In the genomic region with DNA sequence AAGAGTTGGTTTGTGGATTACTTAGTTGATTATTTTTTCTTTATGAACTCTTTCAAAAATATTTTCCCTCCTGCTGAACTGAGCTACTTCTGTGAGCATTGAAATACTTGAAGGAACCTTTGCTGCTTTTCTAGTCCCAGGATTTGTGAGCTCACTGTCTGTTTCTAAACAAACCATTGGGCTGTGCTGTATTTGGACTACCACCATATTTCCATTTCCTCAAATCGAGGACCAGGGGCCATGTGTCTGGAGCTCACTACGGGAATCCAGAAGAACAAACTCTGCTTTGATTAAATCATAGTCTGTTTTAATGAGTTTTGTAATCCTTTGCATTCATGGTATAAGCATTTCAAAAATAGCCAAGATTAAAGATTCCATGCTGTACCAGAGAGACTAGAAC, we compare ENCODE assay signal across 8 cellular contexts. TPM values are rescaled to one million over a fixed set of nuclear protein-coding genes. Genes with fewer than 3 reads are reported as not detected.
DNase-seq lines count a peak whose midpoint lies in the region; ATAC-seq and TF ChIP-seq lines count a peak whose summit lies in the region.

No MANE protein-coding gene starts in this region.

- peak overlapping the region; percentile 98 for H3K4me3 Mint-ChIP-seq in GM23338

- in situ Hi-C loops in gastrocnemius medialis (cut with MboI; ENCODE audit: low sequenced_read_pairs in 4 of 4) = no loop called here

- peak overlapping the region; percentile 96 for H3K4me2 ChIP-seq in GM23338

- ATAC-seq in GM23338 (no peak), gastrocnemius medialis (no peak), GM21526 (IDR thresholded peaks at IDR 0.05; ENCODE audit: low FRiP score, unreplicated experiment) (no peak)

- TF ChIP-seq POLR2A in esophagus squamous epithelium (IDR thresholded peaks at IDR 0.05) (no peak), gastrocnemius medialis (IDR thresholded peaks at IDR 0.05) (no peak)

- no peaks in the 10 kb centered on the region for H3K9me3 ChIP-seq in SJSA1 (replicated peaks)
- no peaks in the 10 kb centered on the region for H3K9me3 ChIP-seq in esophagus squamous epithelium
- H3K9me3 ChIP-seq in gastrocnemius medialis = no peaks in the 10 kb centered on the region

- peaks cover 15% of the 10 kb centered on the region for H3K27me3 Mint-ChIP-seq in GM23338 (ENCODE audit: insufficient read depth, low read depth, poor library complexity)

- H2AFZ ChIP-seq in GM23338 = no peak overlapping the region

- H3K27me3 ChIP-seq in GM23338 (ENCODE audit: insufficient read depth) = no peaks in the 10 kb centered on the region
- no peaks in the 10 kb centered on the region for H3K27me3 ChIP-seq in SJSA1 (replicated peaks)
- H3K27me3 ChIP-seq in esophagus squamous epithelium = peaks cover 0 to 4% (median 0%) of the 10 kb centered on the region in 4 donors
- no peaks in the 10 kb centered on the region for H3K27me3 ChIP-seq in gastrocnemius medialis

- H3K27ac ChIP-seq in GM23338 (ENCODE audit: low read depth) (no peak overlapping the region), SJSA1 (no peak overlapping the region), esophagus squamous epithelium (peak overlapping the region in 3 of 4 donors; percentile 28 to 94 (median 86)), gastrocnemius medialis (peak overlapping the region; percentile 87 to 99 (median 92))

- no peak for DNase-seq in GM23338 (ENCODE audit: low spot score)
- DNase-seq in SJSA1 (ENCODE audit: low read depth in 1 of 2, low spot score in 2 of 2) = no peak
- DNase-seq in esophagus squamous epithelium (lab: John Stamatoyannopoulos, UW) = no peak
- DNase-seq in gastrocnemius medialis = no peak
- DNase-seq in GM20000 (ENCODE audit: low spot score) = no peak
- DNase-seq in activated gamma-delta T cell treated with Interleukin-2 at 50 U/mL for 16 hours = no peak
- DNase-seq in NCI-H2227 (lab: John Stamatoyannopoulos, UW; ENCODE audit: unreplicated experiment) = no peak

- H3K9me3 Mint-ChIP-seq in GM23338 = no peaks in the 10 kb centered on the region

- H3K4me1 ChIP-seq in GM23338 (ENCODE audit: insufficient read depth) = peaks cover 11% of the 10 kb centered on the region; the same call in 1 of the 2 replicates
- H3K4me1 ChIP-seq in SJSA1 (replicated peaks) = peaks cover 18% of the 10 kb centered on the region
- H3K4me1 ChIP-seq in esophagus squamous epithelium = peaks cover 13 to 63% (median 23%) of the 10 kb centered on the region in 3 donors
- H3K4me1 ChIP-seq in gastrocnemius medialis = peaks cover 45 to 51% of the 10 kb centered on the region in 2 donors

- 0 out of 2 replicates have a peak overlapping the region, but pooled peaks have one; percentile 3 for H3K27ac Mint-ChIP-seq in GM23338

- H3K9me2 ChIP-seq in GM23338 (ENCODE audit: insufficient read depth) = no peaks in the 10 kb centered on the region

- intact Hi-C loops in esophagus squamous epithelium (cut with DNase I) = no loop called here
- intact Hi-C loops in gastrocnemius medialis (cut with DNase I; ENCODE audit: low total_unique reads) = loop anchor here (5.0 to 10.0 kb wide), 2 partner anchors 51 to 622 kb away; partner anchors contain the start of gene FOSL2

- H4K20me1 ChIP-seq in GM23338 (replicated peaks; ENCODE audit: insufficient read depth) = peaks cover 24% of the 10 kb centered on the region

- H3K4me1 Mint-ChIP-seq in GM23338 = peaks cover 19% of the 10 kb centered on the region; the same call in 2 of the 3 replicates

- 0 to 17% methylated on average over 1 to 2 of the region's 2 CpGs for WGBS in esophagus squamous epithelium, 2 donors

- TF ChIP-seq CTCF in GM23338 (conservative IDR thresholded peaks at IDR 0.05; ENCODE audit: low read depth in 2 of 2) (no peak), esophagus squamous epithelium (IDR thresholded peaks at IDR 0.05) (no peak), gastrocnemius medialis (IDR thresholded peaks at IDR 0.05 in 4 of 5, conservative IDR thresholded peaks at IDR 0.05 in 1 of 5) (no peak), GM20000 (IDR thresholded peaks at IDR 0.05; ENCODE audit: extremely low read depth, missing control alignments) (no peak)

- H3K4me3 ChIP-seq in GM23338 (peak overlapping the region; percentile 91), SJSA1 (peak overlapping the region; percentile 82), esophagus squamous epithelium (peak overlapping the region in 3 of 4 donors; percentile 71 to 98 (median 86)), gastrocnemius medialis (peak overlapping the region; percentile 66 to 98 (median 84))

- peaks cover 60% of the 10 kb centered on the region for H3K79me2 ChIP-seq in GM23338 (replicated peaks; ENCODE audit: insufficient read depth)

- no peaks in the 10 kb centered on the region for H3K36me3 ChIP-seq in GM23338 (ENCODE audit: insufficient read depth)
- H3K36me3 ChIP-seq in SJSA1 = peaks cover 56% of the 10 kb centered on the region
- H3K36me3 ChIP-seq in esophagus squamous epithelium = peaks cover 0 to 34% (median 0%) of the 10 kb centered on the region in 3 donors
- H3K36me3 ChIP-seq in gastrocnemius medialis = peaks cover 0 to 14% of the 10 kb centered on the region in 2 donors

- H3F3A ChIP-seq in GM23338 (replicated peaks; ENCODE audit: low read depth) = 0 out of 2 replicates have a peak, but pooled peaks cover 3% of the 10 kb centered on the region

- H3K36me3 Mint-ChIP-seq in GM23338 (ENCODE audit: low read depth) = peaks cover 5% of the 10 kb centered on the region; the same call in 2 of the 3 replicates

TF ChIP-seq in GM23338, 12 proteins besides CTCF, POLR2A, EP300 and RAD21:
- TF ChIP-seq REST (IDR thresholded peaks at IDR 0.05; ENCODE audit: unreplicated experiment) (no peak), NANOG (IDR thresholded peaks at IDR 0.05; ENCODE audit: borderline replicate concordance) (no peak), JUNB (IDR thresholded peaks at IDR 0.05; ENCODE audit: unreplicated experiment) (no peak)

RNA-seq across cellular contexts. Expression of gene MRPL33, which starts 1.3 kb away (rescaled TPM):
- total RNA-seq in GM23338 (2014; rRNA removed; shearing (Covaris generic)) = 80.5 and 83.9 TPM in 2 replicates
- polyA plus RNA-seq in GM23338 (2016; fragmentation: Nextera tagmentation; extraction: Ambion mirVana) = 292 and 310 TPM in 2 replicates
- total RNA-seq in SJSA1 (2014; rRNA removed; shearing (Covaris generic)) = 184 and 254 TPM in 2 replicates
- total RNA-seq in esophagus squamous epithelium (100 to 1,000 TPM in 1 of 4 donors, 10 to 100 TPM in 3; 50.4 to 114 (median 70.9) TPM), gastrocnemius medialis (100 to 1,000 TPM; 231 to 500 (median 388) TPM)

Comparison
In these comparisons a context has a peak if more than half of its experiments do, and no peak if none do; other contexts are left out.
1. H3K27ac ChIP-seq: peak in esophagus squamous epithelium (3 of 4) and gastrocnemius medialis (4 of 4); none in GM23338 (single experiment) and SJSA1 (single experiment).
2. Peak in every context shown above with its lines, with median percentiles within 50 percentile points of each other: H3K4me3 ChIP-seq.